Comparison of ENCODE assay signal across 25 cellular contexts in the genomic region with DNA sequence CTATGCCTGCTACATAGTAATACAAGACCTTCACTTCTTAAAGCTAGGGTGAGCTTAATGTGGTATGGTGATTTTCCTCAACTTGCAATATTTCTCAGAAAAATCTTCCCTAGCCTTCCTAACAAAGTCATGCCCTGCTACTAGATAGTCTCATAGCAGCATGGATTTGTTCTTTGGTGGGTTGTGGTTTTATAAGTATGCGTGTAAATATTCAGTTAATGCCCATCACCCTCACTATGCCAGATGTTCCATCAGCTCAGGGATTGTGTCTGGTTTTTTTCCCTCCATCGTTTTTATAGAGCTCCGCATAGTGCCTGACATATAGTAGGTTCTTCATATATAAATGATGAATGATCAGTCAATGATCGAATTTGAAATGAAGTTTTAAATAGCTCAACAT.
"Had no signal": no experiment of that assay in that cellular context is flagged by ENCODE, and none has a peak within 500 bp of the region (broad histone marks: within the 10 kb centered on the region; RNA-seq: fewer than 3 reads in every experiment).

No MANE protein-coding gene starts in this region.

- H3K4me3 ChIP-seq: adrenal gland, ascending aorta, breast epithelium, cardiac muscle cell, colonic mucosa, dorsolateral prefrontal cortex had no signal

- DNase-seq: activated CD4-positive, alpha-beta memory T cell treated with anti-CD3 and anti-CD28 coated beads, Interleukin-2, amount 10 ng/mL, durations not matched to agents 7 days and 5 days; activated CD4-positive, alpha-beta T cell treated with anti-CD3 and anti-CD28 coated beads for 36 hours; activated CD4-positive, alpha-beta T cell treated with anti-CD3 and anti-CD28 coated beads, Interleukin-2, amount 10 ng/mL, durations not matched to agents 24 days and 14 days; activated CD4-positive, CD25-positive, alpha-beta regulatory T cell; activated CD4-positive, CD25-positive, alpha-beta regulatory T cell treated with anti-CD3 and anti-CD28 coated beads, Interleukin-2, amount 50 U/mL, for 72 hours; activated CD8-positive, alpha-beta memory T cell treated with anti-CD3 and anti-CD28 coated beads, Interleukin-2, amount 50 U/mL, for 48 hours; activated gamma-delta T cell; activated naive CD4-positive, alpha-beta T cell; activated naive CD4-positive, alpha-beta T cell treated with anti-CD3 and anti-CD28 coated beads, Interleukin-2, amount 10 ng/mL, durations not matched to agents 7 days and 5 days; activated T-cell treated with anti-CD3 and anti-CD28 coated beads for 4 hours; activated T-cell treated with anti-CD3 and anti-CD28 coated beads, Interleukin-2, amount 50 U/mL, for 24 hours; activated T-cell treated with anti-CD3 and anti-CD28 coated beads, Interleukin-2, amount 50 U/mL, for 72 hours; adrenal gland; central memory CD4-positive, alpha-beta T cell; cerebellar nuclear complex; colonic mucosa; dorsolateral prefrontal cortex; effector memory CD4-positive, alpha-beta T cell; endodermal cell; foreskin fibroblast; head of caudate nucleus; T-helper 2 cell had no signal

- H3K27ac ChIP-seq: adrenal gland, ascending aorta, breast epithelium, cardiac muscle cell, colonic mucosa, dorsolateral prefrontal cortex had no signal

- H3K9me3 ChIP-seq: adrenal gland, ascending aorta, breast epithelium, colonic mucosa had no signal

- H3K4me1 ChIP-seq: adrenal gland, ascending aorta, breast epithelium, colonic mucosa had no signal

- H3K36me3 ChIP-seq: adrenal gland, ascending aorta, breast epithelium, cardiac muscle cell, colonic mucosa had no signal

- H3K27me3 ChIP-seq: adrenal gland, ascending aorta, breast epithelium, cardiac muscle cell, colonic mucosa, dorsolateral prefrontal cortex had no signal
